ENCODE assay signal across 18 cellular contexts in the genomic region with DNA sequence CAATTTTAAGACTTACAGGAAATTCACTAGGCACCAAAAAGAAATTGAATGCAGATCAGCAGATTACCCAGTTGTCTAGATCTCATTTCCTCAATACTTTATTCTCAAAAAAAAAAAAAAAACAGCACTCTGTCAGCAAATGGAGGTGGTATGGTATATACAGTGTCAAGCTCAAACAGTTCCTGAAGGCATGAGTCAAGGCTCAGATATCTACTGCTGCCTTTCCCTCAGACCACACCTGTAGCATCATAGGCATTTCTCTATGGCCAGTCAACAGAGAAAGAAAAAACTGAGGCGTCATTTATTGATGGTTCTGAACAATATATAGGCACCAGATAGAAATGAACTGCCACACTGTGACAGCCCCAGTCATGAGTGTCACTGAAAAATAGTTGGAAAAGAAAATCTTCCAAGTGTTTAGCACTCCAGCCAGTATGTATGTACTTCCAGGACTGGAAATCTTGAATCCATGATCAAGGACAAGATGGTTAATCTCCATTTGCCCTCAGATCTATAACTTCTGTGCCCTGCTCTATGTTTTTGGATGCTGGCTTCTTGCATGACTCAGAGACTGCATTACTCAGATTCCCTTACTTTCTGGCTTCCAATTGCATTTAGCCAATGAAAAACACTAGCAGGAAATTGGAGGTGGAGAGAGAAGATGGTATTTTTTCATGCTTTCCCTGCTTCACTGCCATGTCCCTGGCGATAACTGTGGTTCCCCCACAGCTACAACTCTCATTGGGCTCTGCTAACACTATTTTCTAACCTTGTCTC. TPM values are rescaled to one million over a fixed set of nuclear protein-coding genes. Genes with fewer than 3 reads are reported as not detected.
DNase-seq lines count a peak whose midpoint lies in the region; ATAC-seq and TF ChIP-seq lines count a peak whose summit lies in the region.
"Had no signal": no experiment of that assay in that cellular context is flagged by ENCODE, and none has a peak within 500 bp of the region (broad histone marks: within the 10 kb centered on the region; RNA-seq: fewer than 3 reads in every experiment).

No MANE protein-coding gene starts in this region.

- no peaks in the 10 kb centered on the region for H3K36me3 Mint-ChIP-seq in type B pancreatic cell
- H3K36me3 Mint-ChIP-seq: neural progenitor cell had no signal

- no peak overlapping the region for H3K4me3 Mint-ChIP-seq in type B pancreatic cell
- H3K4me3 Mint-ChIP-seq: activated CD8-positive, alpha-beta T cell treated with anti-CD3 and anti-CD28 coated beads for 36 hours; memory B cell; neural progenitor cell had no signal

- TF ChIP-seq CTCF in fibroblast of the aortic adventitia (IDR thresholded peaks at IDR 0.05; ENCODE audit: insufficient read depth, low read length) (no peak), type B pancreatic cell (conservative IDR thresholded peaks at IDR 0.05) (no peak)

- peaks cover 6% of the 10 kb centered on the region for H3K4me1 Mint-ChIP-seq in type B pancreatic cell (ENCODE audit: unreplicated experiment)
- H3K4me1 Mint-ChIP-seq: memory B cell, neural progenitor cell had no signal

- H3K27ac Mint-ChIP-seq in type B pancreatic cell: peak overlapping the region; percentile 88
- H3K27ac Mint-ChIP-seq: activated CD8-positive, alpha-beta T cell treated with anti-CD3 and anti-CD28 coated beads for 36 hours; memory B cell; neural progenitor cell had no signal

- no peak overlapping the region for H3K4me3 ChIP-seq in fibroblast of the aortic adventitia (ENCODE audit: low read depth, low read length)
- H3K4me3 ChIP-seq: neural progenitor cell, thoracic aorta had no signal

- ATAC-seq in HG03342 (IDR thresholded peaks at IDR 0.05; ENCODE audit: unreplicated experiment): no peak
- ATAC-seq: activated CD8-positive, alpha-beta T cell treated with anti-CD3 and anti-CD28 coated beads for 36 hours had no signal

- DNase-seq in LHCN-M2 (ENCODE audit: low read depth) (peak; percentile 50), astrocyte of the hippocampus (ENCODE audit: low read depth, low spot score) (peak; percentile 54), fibroblast of the aortic adventitia (ENCODE audit: low read depth) (peak; percentile 60), type B pancreatic cell (ENCODE audit: extremely low spot score, unreplicated experiment) (no peak), occipital lobe (lab: John Stamatoyannopoulos, UW) (no peak)
- DNase-seq in activated naive CD4-positive, alpha-beta T cell (lab: John Stamatoyannopoulos, UW): no peak
- DNase-seq: activated CD8-positive, alpha-beta T cell treated with anti-CD3 and anti-CD28 coated beads for 36 hours; anterior cingulate cortex; DMS79; GOT3; NCI-H2081; NCI-H526 treated with DMSO at 0.1 percent for 48 hours; stimulated activated CD4-positive, alpha-beta T cell treated with anti-CD3 and anti-CD28 coated beads, Interleukin-4, amount 100 ng/mL, for 1 hour; stimulated activated CD8-positive, alpha-beta memory T cell treated with anti-CD3 and anti-CD28 coated beads, Interleukin-4, amount 100 ng/mL, for 48 hours had no signal

- H3K27me3 Mint-ChIP-seq in type B pancreatic cell: peaks cover 11% of the 10 kb centered on the region
- H3K27me3 Mint-ChIP-seq: activated CD8-positive, alpha-beta T cell treated with anti-CD3 and anti-CD28 coated beads for 36 hours had no signal

- H3K9me3 Mint-ChIP-seq in type B pancreatic cell: no peaks in the 10 kb centered on the region

RNA-seq across cellular contexts. Expression of gene COG3, which starts 8.4 kb away (rescaled TPM):
- total RNA-seq in LHCN-M2 (2014; rRNA removed) (28.3 and 29.8 TPM in 2 replicates), fibroblast of the aortic adventitia (ENCODE audit: low replicate concordance) (31.0 and 31.2 TPM in 2 replicates), type B pancreatic cell (ENCODE audit: low replicate concordance) (30.4 and 37.2 TPM in 2 replicates), occipital lobe (52.6 TPM)
- 11.4 TPM for polyA plus RNA-seq in LHCN-M2 (2012)

RNA-seq across cellular contexts. Expression of gene SLC25A30, which starts 38.2 kb away (rescaled TPM):
- total RNA-seq in LHCN-M2 (2014; rRNA removed) (9.2 and 14.2 TPM in 2 replicates), fibroblast of the aortic adventitia (ENCODE audit: low replicate concordance) (7.6 and 10.4 TPM in 2 replicates), type B pancreatic cell (ENCODE audit: low replicate concordance) (5.5 and 7.6 TPM in 2 replicates), occipital lobe (11.2 TPM)
- polyA plus RNA-seq in LHCN-M2 (2012): 11.7 TPM

Comparison
In these comparisons a context has a peak if more than half of its experiments do, and no peak if none do; other contexts are left out.
1. DNase-seq: peak in LHCN-M2 (single experiment), astrocyte of the hippocampus (single experiment) and fibroblast of the aortic adventitia (single experiment); none in type B pancreatic cell (single experiment), occipital lobe (single experiment) and activated naive CD4-positive, alpha-beta T cell (0 of 4).